In genomic region chr1:2295526-2295925, GRCh38 we compare ENCODE assay signal across 2 cellular contexts.
A peak's percentile ranks its signal among the peaks of the same experiment; 100 is the strongest.
TF ChIP-seq lines count a peak whose summit lies in the region.

No MANE protein-coding gene starts in this region.

TF ChIP-seq in HepG2, 621 proteins besides CTCF, POLR2A, EP300 and RAD21:
- TF ChIP-seq ZFP36L1 (CRISPR knock-in tag; IDR thresholded peaks at IDR 0.05) (no peak), RBM22 (optimal IDR thresholded peaks at IDR 0.05; ENCODE audit: low read length) (peak; percentile 30)

TF ChIP-seq in H1, 55 proteins besides CTCF, POLR2A, EP300 and RAD21:
- TF ChIP-seq EGR1 (IDR thresholded peaks at IDR 0.05; ENCODE audit: borderline replicate concordance, low read depth, low read length) (peak; percentile 95), HDAC2 (IDR thresholded peaks at IDR 0.05; ENCODE audit: borderline replicate concordance in 1 of 2, low read depth in 2 of 2, low read length in 2 of 2) (no peak), JUN (IDR thresholded peaks at IDR 0.05; ENCODE audit: low read depth, low read length) (no peak), FOSL1 (IDR thresholded peaks at IDR 0.05; ENCODE audit: insufficient read depth, low read depth, low read length) (peak; percentile 39; the same call in 1 of the 2 replicates), TAF7 (optimal IDR thresholded peaks at IDR 0.05; ENCODE audit: borderline replicate concordance, low read depth, low read length) (no peak)
